In genomic region chr17:48908047-48908843, GRCh38 we compare ENCODE assay signal across 8 cellular contexts. TPM values are rescaled to one million over a fixed set of nuclear protein-coding genes. Genes with fewer than 3 reads are reported as not detected.
DNase-seq lines count a peak whose midpoint lies in the region; ATAC-seq, FAIRE-seq and TF ChIP-seq lines count a peak whose summit lies in the region.

Gene UBE2Z (plus strand): TSS chr17:48908407. CDS start chr17:48908504, 97 bp downstream.

- POLR2A ChIA-PET in naive thymus-derived CD4-positive, alpha-beta T cell (lab: Charles Lee): interaction anchor here (0.8 to 4.6 kb wide), 6 partner anchors 11 to 284 kb away, joined by 3 to 62 read pairs (median 3); partner anchors contain the start of genes ATP5MC1 and SNF8

- H3K4me3 ChIP-seq in DOHH2 (ENCODE audit: low read length): peak within 1 kb of the TSS; percentile 89
- peak within 1 kb of the TSS; percentile 65 for H3K4me3 ChIP-seq in Karpas-422 (ENCODE audit: low read length)
- H3K4me3 ChIP-seq in naive thymus-derived CD4-positive, alpha-beta T cell (ENCODE audit: low read length): peak within 1 kb of the TSS; percentile 62

- H3K36me3 ChIP-seq in DOHH2 (ENCODE audit: control insufficient read depth, low read length) (peaks cover 42% of the 10 kb centered on the region), Karpas-422 (ENCODE audit: insufficient read depth, low read length) (peaks cover 32% of the 10 kb centered on the region; the same call in 1 of the 2 replicates)
- peaks cover 6 to 25% (median 10%) of the 10 kb centered on the region in 3 experiments for H3K36me3 ChIP-seq in naive thymus-derived CD4-positive, alpha-beta T cell (ENCODE audit: control insufficient read depth in 2 of 3, insufficient read depth in 3 of 3, low read length in 3 of 3)

- H3K9ac ChIP-seq in Karpas-422 (ENCODE audit: low read length): peak within 1 kb of the TSS; percentile 99

- peaks cover 0 to 18% (median 0%) of the 10 kb centered on the region in 5 donors for H3K36me3 Mint-ChIP-seq in naive thymus-derived CD4-positive, alpha-beta T cell
- H3K36me3 Mint-ChIP-seq in stimulated activated naive B cell treated with anti-CD40 and anti-IgM and Interleukin-4, amounts not matched to agents 10 μg/mL and 1 μg/mL and 100 μg/mL, for 72 hours: peaks cover 35 to 40% of the 10 kb centered on the region in 2 donors

- H3K9me2 ChIP-seq in DOHH2 (replicated peaks; ENCODE audit: control insufficient read depth, low read length) (no peaks in the 10 kb centered on the region), Karpas-422 (replicated peaks; ENCODE audit: insufficient read depth, low read length) (no peaks in the 10 kb centered on the region)

- intact Hi-C loops in naive thymus-derived CD4-positive, alpha-beta T cell (cut with micrococcal nuclease): loop anchor here in 1 of 2 donors (1.0 to 5.0 kb wide), 7 partner anchors 15 to 1013 kb away; partner anchors contain the start of genes ATP5MC1, CALCOCO2, NFE2L1 and SNF8

- peak within 1 kb of the TSS; percentile 95 to 99 (median 98) for H3K27ac Mint-ChIP-seq in naive thymus-derived CD4-positive, alpha-beta T cell
- H3K27ac Mint-ChIP-seq in stimulated activated naive B cell treated with anti-CD40 and anti-IgM and Interleukin-4, amounts not matched to agents 10 μg/mL and 1 μg/mL and 100 μg/mL, for 72 hours: peak within 1 kb of the TSS; percentile 99

- peak; percentile 78 for ATAC-seq in GM21786 (IDR thresholded peaks at IDR 0.05; ENCODE audit: unreplicated experiment)
- peak; percentile 96 for ATAC-seq in naive thymus-derived CD4-positive, alpha-beta T cell
- ATAC-seq in stimulated activated naive B cell treated with anti-CD40 and anti-IgM and Interleukin-4, amounts not matched to agents 10 μg/mL and 1 μg/mL and 100 μg/mL, for 72 hours (replicated peaks): peak; percentile 89 to 91

- H3K9me3 ChIP-seq in DOHH2 (ENCODE audit: control insufficient read depth, insufficient read depth, low read length): no peaks in the 10 kb centered on the region
- no peaks in the 10 kb centered on the region for H3K9me3 ChIP-seq in Karpas-422 (ENCODE audit: low read length)
- H3K9me3 ChIP-seq in naive thymus-derived CD4-positive, alpha-beta T cell (ENCODE audit: control insufficient read depth in 2 of 3, low read length in 3 of 3): no peaks in the 10 kb centered on the region

- peaks cover 31% of the 10 kb centered on the region for H4K20me1 ChIP-seq in DOHH2 (ENCODE audit: control insufficient read depth, insufficient read depth, low read depth, low read length)
- H4K20me1 ChIP-seq in Karpas-422 (ENCODE audit: insufficient read depth, low read depth, low read length): peaks cover 28% of the 10 kb centered on the region; the same call in 1 of the 2 replicates

- peak; percentile 47 for TF ChIP-seq CTCF in DOHH2 (IDR thresholded peaks at IDR 0.05; ENCODE audit: low read depth, low read length, poor library complexity, severe bottlenecking)

- peak; percentile 55 for FAIRE-seq in RCC 7860 (lab: Jason Lieb, UNC)

- H3K27me3 ChIP-seq in DOHH2 (ENCODE audit: control insufficient read depth, low read length) (no peaks in the 10 kb centered on the region), Karpas-422 (ENCODE audit: low read length) (no peaks in the 10 kb centered on the region)
- H3K27me3 ChIP-seq in naive thymus-derived CD4-positive, alpha-beta T cell (ENCODE audit: control insufficient read depth in 2 of 2, insufficient read depth in 2 of 2, low read length in 2 of 2): no peaks in the 10 kb centered on the region

- no peaks in the 10 kb centered on the region for H3K27me3 Mint-ChIP-seq in naive thymus-derived CD4-positive, alpha-beta T cell
- no peaks in the 10 kb centered on the region for H3K27me3 Mint-ChIP-seq in stimulated activated naive B cell treated with anti-CD40 and anti-IgM and Interleukin-4, amounts not matched to agents 10 μg/mL and 1 μg/mL and 100 μg/mL, for 72 hours

- 0 out of 2 replicates have a peak within 1 kb of the TSS, but pooled peaks have one; percentile 4 for H2AFZ ChIP-seq in Karpas-422 (ENCODE audit: low read length)

- H3K4me1 ChIP-seq in DOHH2 (ENCODE audit: control insufficient read depth, low read length): peaks cover 28% of the 10 kb centered on the region
- peaks cover 28% of the 10 kb centered on the region for H3K4me1 ChIP-seq in Karpas-422 (ENCODE audit: low read length)
- peaks cover 22 to 33% of the 10 kb centered on the region in 2 donors for H3K4me1 ChIP-seq in naive thymus-derived CD4-positive, alpha-beta T cell (ENCODE audit: control insufficient read depth in 2 of 2, insufficient read depth in 2 of 2, low read length in 2 of 2)

- peak within 1 kb of the TSS; percentile 75 for H3K4me2 ChIP-seq in DOHH2 (ENCODE audit: low read length)
- H3K4me2 ChIP-seq in Karpas-422 (ENCODE audit: low read depth, low read length, poor library complexity, severe bottlenecking): peak within 1 kb of the TSS; percentile 77

- peak within 1 kb of the TSS; percentile 77 for H3K27ac ChIP-seq in DOHH2 (ENCODE audit: low read depth, low read length)
- H3K27ac ChIP-seq in Karpas-422 (ENCODE audit: low read length): peak within 1 kb of the TSS; percentile 75
- peak within 1 kb of the TSS; percentile 93 for H3K27ac ChIP-seq in naive thymus-derived CD4-positive, alpha-beta T cell (ENCODE audit: low read depth, low read length)

- DNase-seq in Karpas-422: peak; percentile 97
- DNase-seq in RCC 7860 (ENCODE audit: low spot score): peak; percentile 77
- DNase-seq in activated T-helper 1 cell treated with Interleukin-2 at 50 U/mL for 16 hours (ENCODE audit: low read depth): peak; percentile 86
- peak; percentile 98 for DNase-seq in fibroblast of gingiva (ENCODE audit: low read depth)
- peak; percentile 71 to 86 (median 84) for DNase-seq in naive thymus-derived CD4-positive, alpha-beta T cell
- peak; percentile 87 for DNase-seq in stimulated activated naive B cell treated with anti-CD40 and anti-IgM and Interleukin-4, amounts not matched to agents 10 μg/mL and 1 μg/mL and 100 μg/mL, for 72 hours

- peaks cover 65% of the 10 kb centered on the region for H3K79me2 ChIP-seq in DOHH2 (ENCODE audit: control insufficient read depth, low read length)
- H3K79me2 ChIP-seq in Karpas-422 (ENCODE audit: low read length): peaks cover 52% of the 10 kb centered on the region

- CTCF ChIA-PET in naive thymus-derived CD4-positive, alpha-beta T cell (lab: Charles Lee): interaction anchor here (0.7 to 1.6 kb wide), 2 partner anchors 15 to 19 kb away, joined by 3 to 9 read pairs; partner anchors contain the start of gene ATP5MC1

- H3F3A ChIP-seq in DOHH2 (ENCODE audit: control insufficient read depth, insufficient read depth): no peaks in the 10 kb centered on the region

- H3K9me3 Mint-ChIP-seq in naive thymus-derived CD4-positive, alpha-beta T cell: peaks cover 0 to 1% (median 0%) of the 10 kb centered on the region in 11 donors
- no peaks in the 10 kb centered on the region for H3K9me3 Mint-ChIP-seq in stimulated activated naive B cell treated with anti-CD40 and anti-IgM and Interleukin-4, amounts not matched to agents 10 μg/mL and 1 μg/mL and 100 μg/mL, for 72 hours

- H3K4me1 Mint-ChIP-seq in naive thymus-derived CD4-positive, alpha-beta T cell: peaks cover 32 to 52% (median 50%) of the 10 kb centered on the region in 7 donors
- H3K4me1 Mint-ChIP-seq in stimulated activated naive B cell treated with anti-CD40 and anti-IgM and Interleukin-4, amounts not matched to agents 10 μg/mL and 1 μg/mL and 100 μg/mL, for 72 hours: peaks cover 35 to 44% of the 10 kb centered on the region in 2 donors

- peak within 1 kb of the TSS; percentile 90 to 100 (median 96) for H3K4me3 Mint-ChIP-seq in naive thymus-derived CD4-positive, alpha-beta T cell
- H3K4me3 Mint-ChIP-seq in stimulated activated naive B cell treated with anti-CD40 and anti-IgM and Interleukin-4, amounts not matched to agents 10 μg/mL and 1 μg/mL and 100 μg/mL, for 72 hours: peak within 1 kb of the TSS; percentile 98 to 100

RNA-seq across cellular contexts. Expression of gene UBE2Z, which starts in this region (rescaled TPM):
- 43.8 and 47.1 TPM in 2 replicates for total RNA-seq in Karpas-422 (2014; rRNA removed; shearing (Covaris generic); ENCODE audit: low replicate concordance)
- 10 to 100 TPM; 71.6 to 96.6 (median 91.8) TPM for total RNA-seq in naive thymus-derived CD4-positive, alpha-beta T cell
- polyA plus RNA-seq in naive thymus-derived CD4-positive, alpha-beta T cell: 10 to 100 TPM; 52.1 to 55.6 TPM

Comparison
In these comparisons a context has a peak if more than half of its experiments do, and no peak if none do; other contexts are left out.
1. Peak in every context shown above with its lines: DNase-seq, ATAC-seq, H3K4me3 ChIP-seq and H3K27ac ChIP-seq.